ENCODE assay signal across 8 cellular contexts in the genomic region with DNA sequence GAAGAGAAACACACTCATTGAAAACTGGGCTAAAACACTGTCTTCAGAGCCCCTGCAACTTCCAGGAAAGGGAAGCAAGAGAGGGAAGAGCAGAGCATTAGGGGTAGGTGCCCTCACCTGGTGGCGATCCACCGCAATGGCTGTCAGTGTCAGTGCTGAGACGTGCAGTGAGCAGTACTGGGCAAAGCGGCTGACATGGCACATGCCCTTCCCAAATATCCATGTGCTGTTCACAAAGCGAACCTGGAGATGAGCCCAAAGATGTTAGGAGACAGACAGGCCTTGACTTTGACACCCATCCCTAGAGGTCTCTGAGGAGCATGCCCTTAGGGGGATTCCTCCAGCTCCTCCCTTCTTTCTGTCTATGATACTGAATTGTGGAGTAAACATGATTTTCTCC. TPM values are rescaled to one million over a fixed set of nuclear protein-coding genes. Genes with fewer than 3 reads are reported as not detected.
"Had no signal": no experiment of that assay in that cellular context is flagged by ENCODE, and none has a peak within 500 bp of the region (broad histone marks: within the 10 kb centered on the region; RNA-seq: fewer than 3 reads in every experiment).

No MANE protein-coding gene starts in this region.

- H3K27ac ChIP-seq: GM23248, KMS-11 had no signal

- H3K4me3 ChIP-seq: GM23248 had no signal

- H3K4me2 ChIP-seq: KMS-11 had no signal

- DNase-seq: GM23248, GOT3, H9, HCEC 1CT, KBM-7 had no signal

- H3K9ac ChIP-seq: GM23248, KMS-11 had no signal

- H2AFZ ChIP-seq: GM23248 had no signal

- FAIRE-seq: H54, HTR-8/SVneo had no signal

RNA-seq across cellular contexts. Expression of a gene that starts 4.9 kb away (rescaled TPM):
- total RNA-seq: GM23248, H9 had no signal
- polyA plus RNA-seq: GM23248 had no signal
